8 cellular contexts compared by ENCODE assay signal in genomic region chr3:132660745-132661067, GRCh38. TPM values are rescaled to one million over a fixed set of nuclear protein-coding genes. Genes with fewer than 3 reads are reported as not detected.
DNase-seq lines count a peak whose midpoint lies in the region; ATAC-seq and TF ChIP-seq lines count a peak whose summit lies in the region.

No MANE protein-coding gene starts in this region.

- H3K27me3 ChIP-seq in Loucy (ENCODE audit: insufficient read depth, low read length, poor library complexity, severe bottlenecking) (no peaks in the 10 kb centered on the region), lower lobe of right lung (ENCODE audit: low read depth) (no peaks in the 10 kb centered on the region)

- H3K27me3 Mint-ChIP-seq in chondrocyte (ENCODE audit: low read depth) (no peaks in the 10 kb centered on the region), type B pancreatic cell (no peaks in the 10 kb centered on the region)

- ATAC-seq in GM19351 (IDR thresholded peaks at IDR 0.05; ENCODE audit: unreplicated experiment) (peak; percentile 15), lower lobe of right lung (peak; percentile 8 to 50)

- no peaks in the 10 kb centered on the region for H3K9me3 Mint-ChIP-seq in chondrocyte (ENCODE audit: low read depth)
- H3K9me3 Mint-ChIP-seq in type B pancreatic cell = no peaks in the 10 kb centered on the region

- H4K20me1 ChIP-seq in Loucy (ENCODE audit: insufficient read depth, low read length, poor library complexity, severe bottlenecking) = peaks cover 23% of the 10 kb centered on the region

- H3K9me3 ChIP-seq in Loucy (ENCODE audit: insufficient read depth, low read depth, low read length) = no peaks in the 10 kb centered on the region
- H3K9me3 ChIP-seq in lower lobe of right lung = no peaks in the 10 kb centered on the region

- H3K36me3 Mint-ChIP-seq in chondrocyte (ENCODE audit: low read depth) = no peaks in the 10 kb centered on the region
- peaks cover 11% of the 10 kb centered on the region for H3K36me3 Mint-ChIP-seq in type B pancreatic cell

- H3K4me3 ChIP-seq in AG10803 (ENCODE audit: low read length) = peak overlapping the region; percentile 78
- H3K4me3 ChIP-seq in Loucy (ENCODE audit: low read length, poor library complexity, severe bottlenecking) = peak overlapping the region; percentile 89
- peak overlapping the region; percentile 89 for H3K4me3 ChIP-seq in lower lobe of right lung

- H3K9me2 ChIP-seq in Loucy (replicated peaks; ENCODE audit: low read depth, low read length) = no peaks in the 10 kb centered on the region

- H3K27ac ChIP-seq in lower lobe of right lung = peak overlapping the region; percentile 95

- H3K27ac Mint-ChIP-seq in chondrocyte (ENCODE audit: unreplicated experiment) (peak overlapping the region; percentile 98), type B pancreatic cell (peak overlapping the region; percentile 94)

- TF ChIP-seq CTCF in AG10803 (conservative IDR thresholded peaks at IDR 0.05; ENCODE audit: low read length) = no peak
- TF ChIP-seq CTCF in Loucy (conservative IDR thresholded peaks at IDR 0.05; ENCODE audit: low read length) = no peak
- TF ChIP-seq CTCF in chondrocyte (IDR thresholded peaks at IDR 0.05) = no peak
- no peak for TF ChIP-seq CTCF in lower lobe of right lung (IDR thresholded peaks at IDR 0.05)
- no peak for TF ChIP-seq CTCF in type B pancreatic cell (conservative IDR thresholded peaks at IDR 0.05)

- DNase-seq in AG10803 (ENCODE audit: low read depth) = peak; percentile 15
- no peak for DNase-seq in chondrocyte (ENCODE audit: low spot score)
- DNase-seq in lower lobe of right lung = no peak
- DNase-seq in type B pancreatic cell (ENCODE audit: extremely low spot score, unreplicated experiment) = no peak
- DNase-seq in NCI-H748 (lab: John Stamatoyannopoulos, UW; ENCODE audit: unreplicated experiment) = no peak
- no peak for DNase-seq in cerebellar cortex (ENCODE audit: low spot score)

- peak overlapping the region; percentile 87 for H3K9ac ChIP-seq in Loucy (ENCODE audit: low read depth, low read length, poor library complexity, severe bottlenecking)

- H3K4me3 Mint-ChIP-seq in chondrocyte (ENCODE audit: unreplicated experiment) (peak overlapping the region; percentile 95), type B pancreatic cell (peak overlapping the region; percentile 97)

- intact Hi-C loops in lower lobe of right lung (cut with DNase I) = no loop called here

- H3K4me1 ChIP-seq in Loucy (ENCODE audit: insufficient read depth, low read length, poor library complexity, severe bottlenecking) = peaks cover 58% of the 10 kb centered on the region
- H3K4me1 ChIP-seq in lower lobe of right lung = peaks cover 43% of the 10 kb centered on the region

- no peaks in the 10 kb centered on the region for H3F3A ChIP-seq in Loucy (ENCODE audit: low read depth)

- peaks cover 51% of the 10 kb centered on the region for H3K4me1 Mint-ChIP-seq in chondrocyte (ENCODE audit: low read depth)
- peaks cover 11% of the 10 kb centered on the region for H3K4me1 Mint-ChIP-seq in type B pancreatic cell (ENCODE audit: unreplicated experiment)

- no peaks in the 10 kb centered on the region for H3K36me3 ChIP-seq in Loucy (ENCODE audit: insufficient read depth, low read length)
- H3K36me3 ChIP-seq in lower lobe of right lung = peaks cover under 1% of the 10 kb centered on the region

- peak overlapping the region; percentile 99 for H3K4me2 ChIP-seq in Loucy (ENCODE audit: low read depth, low read length, poor library complexity, severe bottlenecking)

- peaks cover 67% of the 10 kb centered on the region for H3K79me2 ChIP-seq in Loucy (ENCODE audit: insufficient read depth, low read length)

- peak overlapping the region; percentile 92 for H2AFZ ChIP-seq in Loucy (ENCODE audit: low read length)

RNA-seq across cellular contexts. Expression of gene UBA5, which starts 0.6 kb away (rescaled TPM):
- total RNA-seq in chondrocyte (32.4 to 38.2 TPM (median 37.9 TPM) in 3 replicates), lower lobe of right lung (27.2 TPM), type B pancreatic cell (ENCODE audit: low replicate concordance) (35.9 and 40.6 TPM in 2 replicates)

RNA-seq across cellular contexts. Expression of gene ACAD11, which starts 1.1 kb away (rescaled TPM):
- total RNA-seq in chondrocyte (16.8 to 21.3 TPM (median 17.2 TPM) in 3 replicates), lower lobe of right lung (17.7 TPM), type B pancreatic cell (ENCODE audit: low replicate concordance) (10.4 and 14.7 TPM in 2 replicates)
